In the genomic region with DNA sequence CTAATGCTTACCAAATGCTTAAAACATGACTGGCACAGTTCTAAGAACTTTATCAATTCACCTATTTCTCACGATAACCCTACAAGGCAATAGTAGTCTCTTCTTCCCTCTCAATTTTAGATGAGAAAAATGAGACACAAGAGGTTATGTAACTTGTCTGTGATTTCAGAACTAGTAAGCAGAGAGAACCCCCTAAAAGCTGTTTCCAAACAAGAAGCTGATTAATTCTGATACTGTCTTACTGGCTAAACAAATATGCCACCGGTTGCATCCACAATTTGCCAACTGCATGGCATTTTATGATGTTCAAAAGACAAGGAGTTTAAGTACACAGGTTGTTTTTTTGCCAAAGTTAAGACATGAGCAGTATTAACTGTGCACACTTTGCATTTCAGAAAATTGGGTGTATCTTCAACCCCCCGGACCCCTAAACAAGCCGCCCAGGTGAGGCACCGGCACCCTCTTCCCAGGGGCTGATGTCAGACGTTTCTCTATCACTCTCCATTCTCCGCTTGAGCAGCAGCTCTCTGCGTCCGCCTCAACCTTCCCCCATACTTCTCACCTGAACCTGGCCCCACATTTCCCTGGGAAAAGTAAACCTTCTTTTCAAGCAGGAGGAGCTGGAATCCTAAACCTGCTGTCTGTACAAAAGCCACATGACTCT, we compare ENCODE assay signal across 1 cellular context.
TF ChIP-seq lines count a peak whose summit lies in the region.

No MANE protein-coding gene starts in this region.

TF ChIP-seq in endothelial cell of umbilical vein, 7 proteins besides CTCF, POLR2A, EP300 and RAD21 (continued from another document):
- TF ChIP-seq GATA2 (IDR thresholded peaks at IDR 0.05; ENCODE audit: insufficient read depth, insufficient read length, low read depth, low read length) (no peak), MYC (IDR thresholded peaks at IDR 0.05; ENCODE audit: low read depth, low read length) (no peak), JUN (IDR thresholded peaks at IDR 0.05; ENCODE audit: borderline replicate concordance, insufficient read depth, insufficient read length, low read depth) (no peak)
- TF ChIP-seq, protein P1, sequence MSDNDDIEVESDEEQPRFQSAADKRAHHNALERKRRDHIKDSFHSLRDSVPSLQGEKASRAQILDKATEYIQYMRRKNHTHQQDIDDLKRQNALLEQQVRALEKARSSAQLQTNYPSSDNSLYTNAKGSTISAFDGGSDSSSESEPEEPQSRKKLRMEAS (IDR thresholded peaks at IDR 0.05; ENCODE audit: insufficient read depth, insufficient read length): no peak
